In the genomic region with DNA sequence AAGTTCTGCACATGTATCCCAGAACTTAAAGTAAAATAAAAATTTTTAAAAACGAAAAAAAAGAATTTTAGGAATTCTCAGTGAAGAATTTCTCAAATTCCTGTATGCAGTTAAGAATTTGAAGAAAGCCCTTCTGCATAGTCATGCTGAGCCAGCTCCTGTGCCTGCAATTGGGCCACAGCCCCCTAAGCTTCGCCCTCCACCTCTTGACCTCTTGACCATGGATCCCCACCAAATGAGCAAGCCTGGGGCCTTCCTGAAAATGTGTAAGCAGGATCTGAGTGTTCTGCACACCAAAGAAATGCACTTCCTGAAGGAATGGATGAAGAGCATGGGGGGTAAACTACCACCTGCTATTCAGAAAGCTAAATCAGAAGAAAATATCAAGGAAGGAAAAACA, we compare ENCODE assay signal across 29 cellular contexts. TPM values are rescaled to one million over a fixed set of nuclear protein-coding genes. Genes with fewer than 3 reads are reported as not detected.
"Had no signal": no experiment of that assay in that cellular context is flagged by ENCODE, and none has a peak within 500 bp of the region (broad histone marks: within the 10 kb centered on the region; RNA-seq: fewer than 3 reads in every experiment).

No MANE protein-coding gene starts in this region.

- H3K27ac Mint-ChIP-seq: activated CD4-positive, alpha-beta T cell treated with anti-CD3 and anti-CD28 coated beads for 36 hours; activated naive CD8-positive, alpha-beta T cell treated with anti-CD3 and anti-CD28 coated beads, Interleukin-2, amount 10 ng/mL, durations not matched to agents 7 days and 5 days; activated T-helper 1 cell treated with anti-CD3 and anti-CD28 coated beads, Interleukin-12 subunit alpha, Interleukin-12 subunit beta, Interleukin-2, Interleukin-4 antibody, amounts not matched to agents 30 ng/mL and 10 ng/mL and 1 ng/mL, durations not matched to agents 14 hours and 24 hours and 36 hours; stimulated activated effector memory CD8-positive, alpha-beta T cell treated with anti-CD3 and anti-CD28 coated beads, Interleukin-12 subunit alpha, Interleukin-12 subunit beta, amount 100 ng/mL, for 72 hours; type B pancreatic cell had no signal

- H3K27me3 ChIP-seq: brain microvascular endothelial cell, colonic mucosa, right atrium auricular region, stomach had no signal

- H3K27ac ChIP-seq: brain microvascular endothelial cell, colonic mucosa, lower lobe of right lung, prostate gland, right atrium auricular region, skin epidermis, stomach had no signal

- H3K36me3 Mint-ChIP-seq: stimulated activated effector memory CD8-positive, alpha-beta T cell treated with anti-CD3 and anti-CD28 coated beads, Interleukin-12 subunit alpha, Interleukin-12 subunit beta, amount 100 ng/mL, for 72 hours; type B pancreatic cell; WTC11 had no signal

- H3K4me3 Mint-ChIP-seq: activated CD4-positive, alpha-beta T cell treated with anti-CD3 and anti-CD28 coated beads for 36 hours; activated naive CD8-positive, alpha-beta T cell treated with anti-CD3 and anti-CD28 coated beads, Interleukin-2, amount 10 ng/mL, durations not matched to agents 7 days and 5 days; activated T-helper 1 cell treated with anti-CD3 and anti-CD28 coated beads, Interleukin-12 subunit alpha, Interleukin-12 subunit beta, Interleukin-2, Interleukin-4 antibody, amounts not matched to agents 30 ng/mL and 10 ng/mL and 1 ng/mL, durations not matched to agents 14 hours and 24 hours and 36 hours; neural crest cell; stimulated activated effector memory CD8-positive, alpha-beta T cell treated with anti-CD3 and anti-CD28 coated beads, Interleukin-12 subunit alpha, Interleukin-12 subunit beta, amount 100 ng/mL, for 72 hours; type B pancreatic cell; WTC11 had no signal

- ATAC-seq: activated CD4-positive, alpha-beta T cell treated with anti-CD3 and anti-CD28 coated beads for 36 hours; lower lobe of right lung; stimulated activated effector memory CD8-positive, alpha-beta T cell treated with anti-CD3 and anti-CD28 coated beads, Interleukin-12 subunit alpha, Interleukin-12 subunit beta, amount 100 ng/mL, for 72 hours; WTC11 had no signal

- H3K4me1 ChIP-seq: colonic mucosa, lower lobe of right lung, prostate gland, right atrium auricular region, stomach had no signal

- H3K36me3 ChIP-seq: brain microvascular endothelial cell, colonic mucosa, lower lobe of right lung, prostate gland, right atrium auricular region, stomach had no signal

- H3K4me3 ChIP-seq: colonic mucosa, lower lobe of right lung, prostate gland, right atrium auricular region, skin epidermis, stomach had no signal

- H3K9me3 ChIP-seq: colonic mucosa, lower lobe of right lung, prostate gland, right atrium auricular region, stomach had no signal

- H3K4me1 Mint-ChIP-seq: activated CD4-positive, alpha-beta T cell treated with anti-CD3 and anti-CD28 coated beads for 36 hours; neural crest cell had no signal

- FAIRE-seq: frontal cortex, keratinocyte, TTC549 had no signal

- DNase-seq: activated CD4-positive, alpha-beta T cell treated with anti-CD3 and anti-CD28 coated beads for 36 hours; activated CD4-positive, alpha-beta T cell treated with anti-CD3 and anti-CD28 coated beads, Interleukin-2, amount 50 U/mL, for 48 hours; activated naive CD8-positive, alpha-beta T cell treated with anti-CD3 and anti-CD28 coated beads, Interleukin-2, amount 10 ng/mL, durations not matched to agents 7 days and 5 days; activated T-cell treated with anti-CD3 and anti-CD28 coated beads for 4 hours; central memory CD4-positive, alpha-beta T cell; colonic mucosa; erythroblast; hypothalamus; lower lobe of right lung; midbrain; stimulated activated CD4-positive, alpha-beta T cell treated with anti-CD3 and anti-CD28 coated beads, Interleukin-15, amount 100 ng/mL, for 24 hours; stimulated activated CD4-positive, alpha-beta T cell treated with anti-CD3 and anti-CD28 coated beads, Interleukin-2, amount 100 ng/mL, for 48 hours; stomach had no signal

- H3K9me3 Mint-ChIP-seq: activated naive CD8-positive, alpha-beta T cell treated with anti-CD3 and anti-CD28 coated beads, Interleukin-2, amount 10 ng/mL, durations not matched to agents 7 days and 5 days; activated T-helper 1 cell treated with anti-CD3 and anti-CD28 coated beads, Interleukin-12 subunit alpha, Interleukin-12 subunit beta, Interleukin-2, Interleukin-4 antibody, amounts not matched to agents 30 ng/mL and 10 ng/mL and 1 ng/mL, durations not matched to agents 14 hours and 24 hours and 36 hours; neural crest cell; stimulated activated effector memory CD8-positive, alpha-beta T cell treated with anti-CD3 and anti-CD28 coated beads, Interleukin-12 subunit alpha, Interleukin-12 subunit beta, amount 100 ng/mL, for 72 hours; type B pancreatic cell had no signal

- H3K27me3 Mint-ChIP-seq: type B pancreatic cell had no signal

RNA-seq across cellular contexts. Expression of a gene that starts 52.0 kb away (rescaled TPM):
- total RNA-seq: activated CD4-positive, alpha-beta T cell treated with anti-CD3 and anti-CD28 coated beads for 36 hours; activated naive CD8-positive, alpha-beta T cell treated with anti-CD3 and anti-CD28 coated beads, Interleukin-2, amount 10 ng/mL, durations not matched to agents 7 days and 5 days; frontal cortex; lower lobe of right lung; myocyte; neural crest cell; omental fat pad; right atrium auricular region; stomach; T-helper 2 cell treated with Interferon-gamma antibody and Interleukin-4, amounts not matched to agents 100 ng/mL and 5 ng/mL, for 36 hours; temporal lobe; WTC11 had no signal
- polyA plus RNA-seq: keratinocyte, stomach had no signal
